3 cellular contexts compared by ENCODE assay signal in genomic region chr12:113514602-113515001, GRCh38.
TF ChIP-seq lines count a peak whose summit lies in the region.

No MANE protein-coding gene starts in this region.

TF ChIP-seq in GM23338, 12 proteins besides CTCF, POLR2A, EP300 and RAD21 (continues in another document):
- TF ChIP-seq ZNF462 (CRISPR knock-in tag; IDR thresholded peaks at IDR 0.05) (no peak), ZNF331 (CRISPR knock-in tag; IDR thresholded peaks at IDR 0.05; ENCODE audit: low read depth) (no peak), NANOG (IDR thresholded peaks at IDR 0.05; ENCODE audit: borderline replicate concordance) (no peak), JUNB (IDR thresholded peaks at IDR 0.05; ENCODE audit: unreplicated experiment) (no peak), POLR2AphosphoS5 (IDR thresholded peaks at IDR 0.05; ENCODE audit: low read depth) (no peak)

TF ChIP-seq in IMR-90, 13 proteins besides CTCF, POLR2A, EP300 and RAD21:
- 0 out of 2 replicates have a peak, but pooled peaks have one; percentile 37 for TF ChIP-seq CEBPB (IDR thresholded peaks at IDR 0.05; ENCODE audit: low read depth, low read length)
- TF ChIP-seq RFX5 (IDR thresholded peaks at IDR 0.05; ENCODE audit: low read depth, low read length) = no peak
- no peak for TF ChIP-seq BHLHE40 (IDR thresholded peaks at IDR 0.05; ENCODE audit: low read depth, low read length)

TF ChIP-seq in neural cell, 6 proteins besides CTCF, POLR2A, EP300 and RAD21:
- TF ChIP-seq MXI1 (conservative IDR thresholded peaks at IDR 0.05; ENCODE audit: poor library complexity, severe bottlenecking) = no peak
- no peak for TF ChIP-seq POLR2AphosphoS5 (IDR thresholded peaks at IDR 0.05)
- no peak for TF ChIP-seq TAF1 (IDR thresholded peaks at IDR 0.05; ENCODE audit: low read depth)
- no peak for TF ChIP-seq SMC3 (conservative IDR thresholded peaks at IDR 0.05; ENCODE audit: poor library complexity)
